ENCODE assay signal across 19 cellular contexts in genomic region chr2:35501076-35501475, GRCh38.
"Had no signal": no experiment of that assay in that cellular context is flagged by ENCODE, and none has a peak within 500 bp of the region (broad histone marks: within the 10 kb centered on the region; RNA-seq: fewer than 3 reads in every experiment).

No MANE protein-coding gene starts in this region.

- FAIRE-seq: TTC549, urothelium cell line had no signal

- H3K36me3 ChIP-seq: left ventricle myocardium inferior, neural progenitor cell, sigmoid colon, transverse colon had no signal

- ATAC-seq: activated T-cell treated with anti-CD3 and anti-CD28 coated beads, Interleukin-2, amount 50 U/mL, for 4 hours; effector memory CD8-positive, alpha-beta T cell; naive thymus-derived CD8-positive, alpha-beta T cell; stimulated activated naive B cell treated with anti-CD40 and anti-IgM and Interleukin-4, amounts not matched to agents 10 μg/mL and 1 μg/mL and 100 μg/mL, for 72 hours had no signal

- H3K27me3 ChIP-seq: neural progenitor cell, sigmoid colon, transverse colon had no signal

- H3K4me3 ChIP-seq: left ventricle myocardium inferior, neural progenitor cell, sigmoid colon, transverse colon had no signal

- DNase-seq: activated CD4-positive, alpha-beta T cell treated with anti-CD3 and anti-CD28 coated beads for 1 hour; activated CD8-positive, alpha-beta memory T cell treated with anti-CD3 and anti-CD28 coated beads for 24 hours; activated CD8-positive, alpha-beta memory T cell treated with anti-CD3 and anti-CD28 coated beads, Interleukin-2, amount 50 U/mL, for 4 hours; activated naive CD4-positive, alpha-beta T cell treated with Interleukin-2 at 50 U/mL for 16 hours; activated naive CD8-positive, alpha-beta T cell treated with anti-CD3 and anti-CD28 coated beads for 36 hours; activated T-cell treated with anti-CD3 and anti-CD28 coated beads, Interleukin-2, amount 50 U/mL, for 4 hours; effector memory CD8-positive, alpha-beta T cell; left ventricle myocardium inferior; naive thymus-derived CD8-positive, alpha-beta T cell; posterior cingulate gyrus; sigmoid colon; stimulated activated CD4-positive, alpha-beta T cell treated with anti-CD3 and anti-CD28 coated beads, Interleukin-2, amount 100 ng/mL, for 48 hours; stimulated activated CD8-positive, alpha-beta memory T cell treated with anti-CD3 and anti-CD28 coated beads, Interleukin-4, amount 100 ng/mL, for 48 hours; stimulated activated naive B cell treated with anti-CD40 and anti-IgM and Interleukin-4, amounts not matched to agents 10 μg/mL and 1 μg/mL and 100 μg/mL, for 72 hours; T-helper 1 cell; transverse colon had no signal
